ENCODE assay signal across 15 cellular contexts in genomic region chr3:169387751-169388696, GRCh38.
DNase-seq lines count a peak whose midpoint lies in the region; ATAC-seq, FAIRE-seq and TF ChIP-seq lines count a peak whose summit lies in the region.
"Had no signal": no experiment of that assay in that cellular context is flagged by ENCODE, and none has a peak within 500 bp of the region (broad histone marks: within the 10 kb centered on the region; RNA-seq: fewer than 3 reads in every experiment).

No MANE protein-coding gene starts in this region.

- H3K36me3 Mint-ChIP-seq in chondrocyte (ENCODE audit: low read depth): no peaks in the 10 kb centered on the region
- H3K36me3 Mint-ChIP-seq: T-cell had no signal

- no peak overlapping the region for H3K9ac ChIP-seq in GM23248

- H3K9me3 ChIP-seq in GM23248 (ENCODE audit: low read depth) (no peaks in the 10 kb centered on the region), small intestine (ENCODE audit: control insufficient read depth, low read depth) (no peaks in the 10 kb centered on the region)

- in situ Hi-C loops in GM23248 (cut with MboI): no loop called here

- H3K27ac ChIP-seq in GM23248: no peak overlapping the region
- H3K27ac ChIP-seq in coronary artery: peak overlapping the region; percentile 38 to 46
- H3K27ac ChIP-seq in small intestine (ENCODE audit: low read depth in 1 of 2, low read length in 1 of 2): peak overlapping the region; percentile 65 to 76
- H3K27ac ChIP-seq: brain microvascular endothelial cell, C4-2B had no signal

- no peaks in the 10 kb centered on the region for H3K79me2 ChIP-seq in GM23248 (ENCODE audit: insufficient read depth)

- no peak for FAIRE-seq in small intestine (lab: Jason Lieb, UNC)
- FAIRE-seq: GM12878 had no signal

- peaks cover 3% of the 10 kb centered on the region for H3K27me3 Mint-ChIP-seq in chondrocyte (ENCODE audit: low read depth)

- H3K9me2 ChIP-seq in GM23248 (ENCODE audit: insufficient read depth): no peaks in the 10 kb centered on the region

- H3K4me3 ChIP-seq in GM23248 (no peak overlapping the region), coronary artery (no peak overlapping the region), small intestine (ENCODE audit: low read depth in 1 of 2, low read length in 2 of 2) (no peak overlapping the region)
- H3K4me3 ChIP-seq: GM12878 had no signal

- no peaks in the 10 kb centered on the region for H3F3A ChIP-seq in GM23248 (ENCODE audit: insufficient read depth)

- 0 out of 2 replicates have a peak overlapping the region, but pooled peaks have one; percentile 34 for H2AFZ ChIP-seq in GM23248

- 5 to 6% methylated on average over 9 of the region's 9 CpGs for WGBS in GM23248 (ENCODE audit: low coverage in 1 of 2, low lambda C conversion rate in 2 of 2, missing lambda C conversion rate in 2 of 2), 2 experiments
- WGBS in small intestine, 3 donors: 9 to 15% (median 12%) methylated on average over 9 of the region's 9 CpGs

- no peaks in the 10 kb centered on the region for H4K20me1 ChIP-seq in GM23248 (ENCODE audit: insufficient read depth)

- H3K36me3 ChIP-seq in GM23248 (ENCODE audit: low read depth): no peaks in the 10 kb centered on the region
- H3K36me3 ChIP-seq in small intestine (ENCODE audit: control insufficient read depth in 2 of 2, insufficient read depth in 2 of 2, low read length in 2 of 2): no peaks in the 10 kb centered on the region
- H3K36me3 ChIP-seq: brain microvascular endothelial cell had no signal

- H3K27ac Mint-ChIP-seq in chondrocyte (ENCODE audit: unreplicated experiment): no peak overlapping the region
- H3K27ac Mint-ChIP-seq: T-cell had no signal

- no peaks in the 10 kb centered on the region for H3K4me1 ChIP-seq in GM23248 (ENCODE audit: insufficient read depth)
- peaks cover 3% of the 10 kb centered on the region in 2 donors for H3K4me1 ChIP-seq in small intestine (ENCODE audit: control insufficient read depth in 2 of 2, insufficient read depth in 1 of 2, low read depth in 1 of 2, low read length in 1 of 2)

- H3K4me1 Mint-ChIP-seq in chondrocyte (ENCODE audit: low read depth): peaks cover 24% of the 10 kb centered on the region
- H3K4me1 Mint-ChIP-seq: T-cell had no signal

- H3K4me3 Mint-ChIP-seq in chondrocyte (ENCODE audit: unreplicated experiment): no peak overlapping the region
- H3K4me3 Mint-ChIP-seq: T-cell had no signal

- H3K27me3 ChIP-seq in GM23248 (replicated peaks; ENCODE audit: insufficient read depth): peaks cover 25% of the 10 kb centered on the region
- no peaks in the 10 kb centered on the region for H3K27me3 ChIP-seq in small intestine (ENCODE audit: control insufficient read depth in 2 of 2, insufficient read depth in 2 of 2, low read length in 2 of 2)
- H3K27me3 ChIP-seq: brain microvascular endothelial cell had no signal

- ATAC-seq in GM21723 (IDR thresholded peaks at IDR 0.05; ENCODE audit: unreplicated experiment): no peak
- ATAC-seq: GM12878, T-cell had no signal

- DNase-seq in GM23248 (peak; percentile 22), coronary artery (ENCODE audit: low spot score) (peak; percentile 76), left kidney (ENCODE audit: low read depth, low spot score) (peak; percentile 60), small intestine (peak; percentile 79), chondrocyte (ENCODE audit: low spot score) (no peak), midbrain (lab: John Stamatoyannopoulos, UW) (no peak), DMS 273 treated with DMSO at 0.1 percent for 48 hours (lab: John Stamatoyannopoulos, UW) (no peak)
- DNase-seq: activated CD8-positive, alpha-beta memory T cell treated with anti-CD3 and anti-CD28 coated beads, Interleukin-2, amount 50 U/mL, for 48 hours; brain microvascular endothelial cell; Karpas-422; NCI-H774; T-cell had no signal

- no peak for TF ChIP-seq CTCF in coronary artery (IDR thresholded peaks at IDR 0.05)
- no peak for TF ChIP-seq CTCF in chondrocyte (IDR thresholded peaks at IDR 0.05)

- no peaks in the 10 kb centered on the region for H3K9me3 Mint-ChIP-seq in chondrocyte (ENCODE audit: low read depth)
- H3K9me3 Mint-ChIP-seq: T-cell had no signal

- H3K4me2 ChIP-seq in GM23248 (ENCODE audit: unreplicated experiment): no peak overlapping the region

Comparison
In these comparisons a context has a peak if more than half of its experiments do, and no peak if none do; other contexts are left out.
1. DNase-seq: peak in GM23248 (single experiment), coronary artery (single experiment), left kidney (single experiment) and small intestine (single experiment); none in chondrocyte (single experiment), midbrain (single experiment) and DMS 273 treated with DMSO at 0.1 percent for 48 hours (single experiment).